Comparison of ENCODE assay signal across 10 cellular contexts in the genomic region with DNA sequence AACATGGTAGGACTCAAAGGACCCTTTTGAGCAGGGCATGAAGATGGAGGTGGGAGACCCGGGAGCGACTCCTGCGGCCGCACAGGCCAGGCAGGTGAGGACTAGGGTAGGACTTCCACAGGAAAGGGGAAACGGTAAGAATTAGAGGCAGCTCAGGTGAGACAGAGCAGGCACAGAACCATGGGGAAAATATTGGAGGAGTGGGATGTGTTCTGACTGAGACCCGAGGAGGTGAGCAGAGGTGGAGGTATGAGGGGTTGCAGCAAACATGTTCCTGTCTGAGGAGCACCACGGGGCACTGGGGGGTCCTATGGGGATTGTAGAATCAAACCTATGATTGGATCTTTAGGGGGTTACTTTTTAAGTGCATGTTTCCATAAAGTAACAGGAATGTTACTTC. TPM values are rescaled to one million over a fixed set of nuclear protein-coding genes. Genes with fewer than 3 reads are reported as not detected.
DNase-seq lines count a peak whose midpoint lies in the region; ATAC-seq, FAIRE-seq and TF ChIP-seq lines count a peak whose summit lies in the region.
"Had no signal": no experiment of that assay in that cellular context is flagged by ENCODE, and none has a peak within 500 bp of the region (broad histone marks: within the 10 kb centered on the region; RNA-seq: fewer than 3 reads in every experiment).

No MANE protein-coding gene starts in this region.

- POLR2A ChIA-PET in HCT116 (lab: Charles Lee), result interaction anchor here (1.8 kb wide), 2 partner anchors 10 to 14 kb away, joined by 3 to 5 read pairs; no protein-coding TSS in a partner anchor

- H3K27me3 ChIP-seq in HCT116 (ENCODE audit: insufficient read depth, low read length), result no peaks in the 10 kb centered on the region
- no peaks in the 10 kb centered on the region for H3K27me3 ChIP-seq in breast epithelium
- no peaks in the 10 kb centered on the region for H3K27me3 ChIP-seq in muscle layer of duodenum (ENCODE audit: low read depth, low read length)

- H2AFZ ChIP-seq in HCT116 (ENCODE audit: low read depth, low read length, poor library complexity, severe bottlenecking), result no peak overlapping the region

- TF ChIP-seq RAD21 in HCT116 (IDR thresholded peaks at IDR 0.05; ENCODE audit: low read depth), result no peak

- CTCF ChIA-PET in HCT116 (lab: Charles Lee), result no interaction called here

- RAD21 ChIA-PET in HCT116 (lab: Charles Lee; ENCODE audit: low non-redundant PET in 1 of 2, low total read pairs in 2 of 2, uncharacterized antibody in 2 of 2, unreplicated experiment in 2 of 2), result no interaction called here

- no peak for ATAC-seq in HCT116
- no peak for ATAC-seq in GM18498 (IDR thresholded peaks at IDR 0.05; ENCODE audit: unreplicated experiment)

- peak overlapping the region; percentile 88 for H3K27ac ChIP-seq in 22Rv1
- H3K27ac ChIP-seq in HCT116 (ENCODE audit: low read depth, low read length), result peak overlapping the region; percentile 76
- H3K27ac ChIP-seq in breast epithelium, result peak overlapping the region; percentile 97 to 99
- H3K27ac ChIP-seq in muscle layer of duodenum (ENCODE audit: low read length), result peak overlapping the region; percentile 97

- DNase-seq in HCT116 (ENCODE audit: low read depth, low spot score), result no peak
- no peak for DNase-seq in breast epithelium (ENCODE audit: low spot score in 2 of 2)
- no peak for DNase-seq in GM19239 (ENCODE audit: insufficient read length, low spot score)
- no peak for DNase-seq in AG08395 (ENCODE audit: low spot score)
- no peak for DNase-seq in NCI-H69 (lab: John Stamatoyannopoulos, UW)

- no peaks in the 10 kb centered on the region for H3K79me2 ChIP-seq in HCT116 (ENCODE audit: insufficient read depth, low read length)

- no peak for TF ChIP-seq CTCF in 22Rv1 (IDR thresholded peaks at IDR 0.05)
- no peak for TF ChIP-seq CTCF in HCT116 (IDR thresholded peaks at IDR 0.05 in 2 of 3, conservative IDR thresholded peaks at IDR 0.05 in 1 of 3; ENCODE audit: borderline replicate concordance in 1 of 3, insufficient read depth in 1 of 3, low read depth in 2 of 3, low read length in 2 of 3)
- TF ChIP-seq CTCF in breast epithelium (IDR thresholded peaks at IDR 0.05), result no peak

- intact Hi-C loops in HCT116 (cut with micrococcal nuclease), result no loop called here
- intact Hi-C loops in breast epithelium (cut with DNase I; ENCODE audit: low total_unique reads), result no loop called here

- H4K20me1 ChIP-seq in HCT116 (ENCODE audit: insufficient read depth), result no peaks in the 10 kb centered on the region

- no peaks in the 10 kb centered on the region for H3K9me2 ChIP-seq in HCT116 (ENCODE audit: insufficient read depth)

- no peak overlapping the region for H3K4me2 ChIP-seq in HCT116 (ENCODE audit: low read length)

- H3K4me3 ChIP-seq in HCT116 (replicated peaks in 1 of 2; ENCODE audit: low read depth in 1 of 2, low read length in 2 of 2) (no peak overlapping the region), breast epithelium (no peak overlapping the region), muscle layer of duodenum (ENCODE audit: low read depth in 1 of 2, low read length in 2 of 2) (no peak overlapping the region)
- H3K4me3 ChIP-seq: HAP-1 had no signal

- no peak for FAIRE-seq in GM19239 (lab: Jason Lieb, UNC)
- FAIRE-seq: GM18507 had no signal

- TF ChIP-seq POLR2A in HCT116 (IDR thresholded peaks at IDR 0.05; ENCODE audit: borderline replicate concordance, extremely low read depth, insufficient read depth, insufficient read length) (no peak), breast epithelium (IDR thresholded peaks at IDR 0.05) (no peak)

- H3K4me1 ChIP-seq in HCT116 (ENCODE audit: control insufficient read depth in 1 of 2, insufficient read depth in 2 of 2, low read length in 2 of 2) (peaks cover 38 to 44% of the 10 kb centered on the region in 2 experiments), breast epithelium (peaks cover 0 to 11% of the 10 kb centered on the region in 2 donors), muscle layer of duodenum (ENCODE audit: control insufficient read depth in 1 of 2, insufficient read depth in 2 of 2, low read length in 2 of 2) (peaks cover 15 to 24% of the 10 kb centered on the region in 2 donors)

- H3K36me3 ChIP-seq in HCT116 (ENCODE audit: control insufficient read depth in 1 of 2, insufficient read depth in 2 of 2, low read length in 2 of 2) (peaks cover 0 to 4% of the 10 kb centered on the region in 2 experiments; a peak in 1 of 4 replicates), breast epithelium (no peaks in the 10 kb centered on the region), muscle layer of duodenum (ENCODE audit: control insufficient read depth in 1 of 2, insufficient read depth in 2 of 2, low read length in 2 of 2) (no peaks in the 10 kb centered on the region)

- no peaks in the 10 kb centered on the region for H3K9me3 ChIP-seq in HCT116 (ENCODE audit: control insufficient read depth in 1 of 2, insufficient read depth in 1 of 2, low read depth in 1 of 2, low read length in 2 of 2)
- H3K9me3 ChIP-seq in breast epithelium, result no peaks in the 10 kb centered on the region
- no peaks in the 10 kb centered on the region for H3K9me3 ChIP-seq in muscle layer of duodenum (ENCODE audit: control insufficient read depth in 1 of 2, low read length in 2 of 2)
- H3K9me3 ChIP-seq: HAP-1 had no signal

- H3K9ac ChIP-seq in HCT116 (ENCODE audit: low read length), result no peak overlapping the region

- BruUV-seq in HCT116 (replicated peaks; lab: Mats Ljungman, UMichigan), result no TSS peak

TF ChIP-seq in HCT116, 20 proteins besides CTCF, POLR2A, EP300 and RAD21 (continues in another document):
- TF ChIP-seq CEBPB (IDR thresholded peaks at IDR 0.05; ENCODE audit: low read depth) (no peak), EZH2 (IDR thresholded peaks at IDR 0.05) (no peak), ZNF274 (IDR thresholded peaks at IDR 0.05; ENCODE audit: low read depth, low read length) (no peak), CBX3 (IDR thresholded peaks at IDR 0.05; ENCODE audit: low read depth) (no peak), SP1 (IDR thresholded peaks at IDR 0.05; ENCODE audit: low read depth) (no peak), SRF (IDR thresholded peaks at IDR 0.05; ENCODE audit: low read depth) (no peak), TCF7L2 (IDR thresholded peaks at IDR 0.05; ENCODE audit: borderline replicate concordance, extremely low read depth, insufficient read depth, insufficient read length) (no peak), YY1 (IDR thresholded peaks at IDR 0.05; ENCODE audit: extremely low read depth, insufficient replicate concordance, low read depth, low read length) (no peak), FOSL1 (IDR thresholded peaks at IDR 0.05; ENCODE audit: low read depth) (no peak)
- TF ChIP-seq, protein P1, sequence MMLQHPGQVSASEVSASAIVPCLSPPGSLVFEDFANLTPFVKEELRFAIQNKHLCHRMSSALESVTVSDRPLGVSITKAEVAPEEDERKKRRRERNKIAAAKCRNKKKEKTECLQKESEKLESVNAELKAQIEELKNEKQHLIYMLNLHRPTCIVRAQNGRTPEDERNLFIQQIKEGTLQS (IDR thresholded peaks at IDR 0.05), result no peak
- TF ChIP-seq, protein P2, sequence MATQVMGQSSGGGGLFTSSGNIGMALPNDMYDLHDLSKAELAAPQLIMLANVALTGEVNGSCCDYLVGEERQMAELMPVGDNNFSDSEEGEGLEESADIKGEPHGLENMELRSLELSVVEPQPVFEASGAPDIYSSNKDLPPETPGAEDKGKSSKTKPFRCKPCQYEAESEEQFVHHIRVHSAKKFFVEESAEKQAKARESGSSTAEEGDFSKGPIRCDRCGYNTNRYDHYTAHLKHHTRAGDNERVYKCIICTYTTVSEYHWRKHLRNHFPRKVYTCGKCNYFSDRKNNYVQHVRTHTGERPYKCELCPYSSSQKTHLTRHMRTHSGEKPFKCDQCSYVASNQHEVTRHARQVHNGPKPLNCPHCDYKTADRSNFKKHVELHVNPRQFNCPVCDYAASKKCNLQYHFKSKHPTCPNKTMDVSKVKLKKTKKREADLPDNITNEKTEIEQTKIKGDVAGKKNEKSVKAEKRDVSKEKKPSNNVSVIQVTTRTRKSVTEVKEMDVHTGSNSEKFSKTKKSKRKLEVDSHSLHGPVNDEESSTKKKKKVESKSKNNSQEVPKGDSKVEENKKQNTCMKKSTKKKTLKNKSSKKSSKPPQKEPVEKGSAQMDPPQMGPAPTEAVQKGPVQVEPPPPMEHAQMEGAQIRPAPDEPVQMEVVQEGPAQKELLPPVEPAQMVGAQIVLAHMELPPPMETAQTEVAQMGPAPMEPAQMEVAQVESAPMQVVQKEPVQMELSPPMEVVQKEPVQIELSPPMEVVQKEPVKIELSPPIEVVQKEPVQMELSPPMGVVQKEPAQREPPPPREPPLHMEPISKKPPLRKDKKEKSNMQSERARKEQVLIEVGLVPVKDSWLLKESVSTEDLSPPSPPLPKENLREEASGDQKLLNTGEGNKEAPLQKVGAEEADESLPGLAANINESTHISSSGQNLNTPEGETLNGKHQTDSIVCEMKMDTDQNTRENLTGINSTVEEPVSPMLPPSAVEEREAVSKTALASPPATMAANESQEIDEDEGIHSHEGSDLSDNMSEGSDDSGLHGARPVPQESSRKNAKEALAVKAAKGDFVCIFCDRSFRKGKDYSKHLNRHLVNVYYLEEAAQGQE (IDR thresholded peaks at IDR 0.05; ENCODE audit: low read depth), result no peak
- TF ChIP-seq, protein P3, sequence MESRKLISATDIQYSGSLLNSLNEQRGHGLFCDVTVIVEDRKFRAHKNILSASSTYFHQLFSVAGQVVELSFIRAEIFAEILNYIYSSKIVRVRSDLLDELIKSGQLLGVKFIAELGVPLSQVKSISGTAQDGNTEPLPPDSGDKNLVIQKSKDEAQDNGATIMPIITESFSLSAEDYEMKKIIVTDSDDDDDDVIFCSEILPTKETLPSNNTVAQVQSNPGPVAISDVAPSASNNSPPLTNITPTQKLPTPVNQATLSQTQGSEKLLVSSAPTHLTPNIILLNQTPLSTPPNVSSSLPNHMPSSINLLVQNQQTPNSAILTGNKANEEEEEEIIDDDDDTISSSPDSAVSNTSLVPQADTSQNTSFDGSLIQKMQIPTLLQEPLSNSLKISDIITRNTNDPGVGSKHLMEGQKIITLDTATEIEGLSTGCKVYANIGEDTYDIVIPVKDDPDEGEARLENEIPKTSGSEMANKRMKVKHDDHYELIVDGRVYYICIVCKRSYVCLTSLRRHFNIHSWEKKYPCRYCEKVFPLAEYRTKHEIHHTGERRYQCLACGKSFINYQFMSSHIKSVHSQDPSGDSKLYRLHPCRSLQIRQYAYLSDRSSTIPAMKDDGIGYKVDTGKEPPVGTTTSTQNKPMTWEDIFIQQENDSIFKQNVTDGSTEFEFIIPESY (IDR thresholded peaks at IDR 0.05; ENCODE audit: extremely low read depth, insufficient replicate concordance, low read length), result no peak
- TF ChIP-seq, protein P4, sequence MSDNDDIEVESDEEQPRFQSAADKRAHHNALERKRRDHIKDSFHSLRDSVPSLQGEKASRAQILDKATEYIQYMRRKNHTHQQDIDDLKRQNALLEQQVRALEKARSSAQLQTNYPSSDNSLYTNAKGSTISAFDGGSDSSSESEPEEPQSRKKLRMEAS (IDR thresholded peaks at IDR 0.05), result no peak

RNA-seq across cellular contexts. Expression of a gene that starts 1.4 kb away (rescaled TPM):
- 11.0 TPM for total RNA-seq in HCT116 (2021; ENCODE audit: unreplicated experiment)
- polyA plus RNA-seq in HCT116 (2012), result 18.3 and 23.5 TPM in 2 replicates
- 10 to 100 TPM in 2 of 3 donors, 1 to 10 TPM in 1; 7.4 to 34.4 (median 18.6) TPM for total RNA-seq in breast epithelium

RNA-seq across cellular contexts. Expression of a gene that starts 16.3 kb away (rescaled TPM):
- total RNA-seq in HCT116 (2021; ENCODE audit: unreplicated experiment), result 36.2 TPM
- 24.9 and 27.7 TPM in 2 replicates for polyA plus RNA-seq in HCT116 (2012)
- 10 to 100 TPM; 11.7 to 21.6 (median 18.1) TPM for total RNA-seq in breast epithelium
